In genomic region chr20:50845566-50846211, GRCh38 we compare ENCODE assay signal across 15 cellular contexts. TPM values are rescaled to one million over a fixed set of nuclear protein-coding genes. Genes with fewer than 3 reads are reported as not detected.
A peak's percentile ranks its signal among the peaks of the same experiment; 100 is the strongest.
DNase-seq lines count a peak whose midpoint lies in the region; FAIRE-seq and TF ChIP-seq lines count a peak whose summit lies in the region.
"Had no signal": no experiment of that assay in that cellular context is flagged by ENCODE, and none has a peak within 500 bp of the region (broad histone marks: within the 10 kb centered on the region; RNA-seq: fewer than 3 reads in every experiment).

No MANE protein-coding gene starts in this region.

- H3K79me2 ChIP-seq in mammary epithelial cell (ENCODE audit: insufficient read depth, low read length) = no peaks in the 10 kb centered on the region

- DNase-seq in HTR-8/SVneo (ENCODE audit: insufficient read length, low spot score) = no peak
- DNase-seq in NCI-H69 (lab: John Stamatoyannopoulos, UW) = peak; percentile 6
- DNase-seq in mammary epithelial cell = no peak
- no peak for DNase-seq in mesenchymal stem cell
- DNase-seq in head of caudate nucleus = no peak
- no peak for DNase-seq in DMS153 treated with DMSO at 0.1 percent for 48 hours (lab: John Stamatoyannopoulos, UW; ENCODE audit: unreplicated experiment)
- no peak for DNase-seq in H4 (ENCODE audit: low spot score)
- DNase-seq: CD8-positive, alpha-beta T cell; NCI-H1048; NCI-H1694; NCI-H345; NCI-H526 treated with DMSO at 0.1 percent for 48 hours; SHP77 treated with DMSO at 0.1 percent for 48 hours; SW 1271 had no signal

- no peaks in the 10 kb centered on the region for H4K20me1 ChIP-seq in mammary epithelial cell (ENCODE audit: insufficient read depth, low read length)

- H3K4me3 ChIP-seq in mammary epithelial cell (replicated peaks in 1 of 3; ENCODE audit: insufficient read depth in 1 of 3, low read depth in 2 of 3, low read length in 3 of 3) (no peak overlapping the region), mesenchymal stem cell (ENCODE audit: insufficient read depth in 1 of 2, low read depth in 1 of 2, low read length in 2 of 2) (no peak overlapping the region)
- H3K4me3 ChIP-seq: HAP-1 had no signal

- H3K9ac ChIP-seq in mammary epithelial cell (ENCODE audit: insufficient read depth, low read length) = no peak overlapping the region
- H3K9ac ChIP-seq in mesenchymal stem cell (ENCODE audit: low read length) = no peak overlapping the region

- in situ Hi-C loops in mammary epithelial cell (cut with MboI; ENCODE audit: low sequenced_read_pairs in 2 of 2) = no loop called here

- H2AK5ac ChIP-seq in mesenchymal stem cell (ENCODE audit: low read length, severe bottlenecking) = peak overlapping the region; percentile 61

- H3K27me3 ChIP-seq in mammary epithelial cell (ENCODE audit: insufficient read depth, low read length) (no peaks in the 10 kb centered on the region), mesenchymal stem cell (ENCODE audit: control insufficient read depth in 1 of 2, insufficient read depth in 1 of 2, low read length in 2 of 2) (peaks cover 0 to 3% of the 10 kb centered on the region in 2 experiments)

- peak overlapping the region in 1 of 2 experiments; percentile 29 for H3K14ac ChIP-seq in mesenchymal stem cell (ENCODE audit: low read length in 2 of 2)

- peak; percentile 13 for FAIRE-seq in HTR-8/SVneo (lab: Jason Lieb, UNC)

- H3K27ac ChIP-seq in mammary epithelial cell (ENCODE audit: insufficient read depth, low read depth, low read length) = peak overlapping the region; percentile 60
- H3K27ac ChIP-seq in mesenchymal stem cell (ENCODE audit: low read length, poor library complexity, severe bottlenecking) = no peak overlapping the region

- intact Hi-C loops in mammary epithelial cell (cut with micrococcal nuclease) = loop anchor here (2.0 kb wide), 2 partner anchors 27 to 83 kb away; no protein-coding TSS in a partner anchor
- intact Hi-C loops in head of caudate nucleus (cut with DNase I) = no loop called here

- no peaks in the 10 kb centered on the region for H3K9me3 ChIP-seq in mammary epithelial cell (replicated peaks; ENCODE audit: insufficient read depth, low read length)
- no peaks in the 10 kb centered on the region for H3K9me3 ChIP-seq in mesenchymal stem cell (ENCODE audit: control insufficient read depth, low read length)
- H3K9me3 ChIP-seq: HAP-1 had no signal

- H3K4me1 ChIP-seq in mammary epithelial cell (ENCODE audit: insufficient read depth, low read length) = peaks cover 51% of the 10 kb centered on the region
- peaks cover 30% of the 10 kb centered on the region for H3K4me1 ChIP-seq in mesenchymal stem cell (ENCODE audit: control insufficient read depth, insufficient read depth, low read depth, low read length)
- H3K4me1 ChIP-seq: HAP-1 had no signal

- dilution Hi-C loops in mammary epithelial cell (cut with HindIII; ENCODE audit: low sequenced_read_pairs) = loop anchor here (10.0 kb wide), 1 partner anchor 201 kb away; no protein-coding TSS in a partner anchor

- no peaks in the 10 kb centered on the region for H3K79me1 ChIP-seq in mesenchymal stem cell (replicated peaks; ENCODE audit: low read length, poor library complexity, severe bottlenecking)

- H2AFZ ChIP-seq in mammary epithelial cell (ENCODE audit: low read depth, low read length) = no peak overlapping the region
- H2AFZ ChIP-seq in mesenchymal stem cell (ENCODE audit: low read depth, low read length) = no peak overlapping the region

- H2BK5ac ChIP-seq in mesenchymal stem cell (ENCODE audit: low read depth, low read length, poor library complexity, severe bottlenecking) = no peak overlapping the region

- TF ChIP-seq CTCF in mammary epithelial cell (conservative IDR thresholded peaks at IDR 0.05 in 1 of 2, IDR thresholded peaks at IDR 0.05 in 1 of 2; ENCODE audit: extremely low read depth in 1 of 2, insufficient read depth in 1 of 2, low read depth in 1 of 2, low read length in 2 of 2) = no peak

- H4K91ac ChIP-seq in mesenchymal stem cell (ENCODE audit: low read length) = peak overlapping the region; percentile 44

- no peaks in the 10 kb centered on the region for H3K36me3 ChIP-seq in mammary epithelial cell (ENCODE audit: insufficient read depth, low read length)
- peaks cover 0 to 4% of the 10 kb centered on the region in 2 experiments for H3K36me3 ChIP-seq in mesenchymal stem cell (ENCODE audit: control insufficient read depth in 1 of 2, insufficient read depth in 2 of 2, low read depth in 1 of 2, low read length in 2 of 2)
- H3K36me3 ChIP-seq: HAP-1 had no signal

- no peak overlapping the region for H4K8ac ChIP-seq in mesenchymal stem cell (ENCODE audit: low read length)

- peak overlapping the region; percentile 88 for H2BK15ac ChIP-seq in mesenchymal stem cell (ENCODE audit: low read depth, poor library complexity, severe bottlenecking)

- no peak overlapping the region for H3K18ac ChIP-seq in mesenchymal stem cell (ENCODE audit: low read depth in 1 of 2, low read length in 2 of 2)

- CTCF ChIA-PET in mammary epithelial cell (lab: Charles Lee; ENCODE audit: low non-redundant PET) = no interaction called here

- no peak overlapping the region for H2BK12ac ChIP-seq in mesenchymal stem cell (ENCODE audit: low read length in 2 of 2)

- no peak overlapping the region for H3K23ac ChIP-seq in mesenchymal stem cell (ENCODE audit: low read length in 2 of 2)

- BruUV-seq in mammary epithelial cell (replicated peaks; lab: Mats Ljungman, UMichigan) = no TSS peak

- WGBS in mammary epithelial cell (ENCODE audit: low coverage, missing lambda C conversion rate) = 53% methylated on average over 10 of the region's 15 CpGs
- 87% methylated on average over 15 of the region's 15 CpGs for WGBS in mesenchymal stem cell

- H3K4ac ChIP-seq in mesenchymal stem cell (ENCODE audit: low read depth in 1 of 2, low read length in 2 of 2) = no peak overlapping the region

- no peak overlapping the region for H2BK120ac ChIP-seq in mesenchymal stem cell (ENCODE audit: low read depth, low read length)

- H3K4me2 ChIP-seq in mammary epithelial cell (ENCODE audit: insufficient read depth, low read depth, low read length) (no peak overlapping the region), mesenchymal stem cell (ENCODE audit: low read length, poor library complexity, severe bottlenecking) (no peak overlapping the region)

RNA-seq across cellular contexts. Expression of gene BCAS4, which starts 50.8 kb away (rescaled TPM):
- 10 to 100 TPM; 15.0 to 16.4 TPM for total RNA-seq in mammary epithelial cell
- polyA plus RNA-seq in mammary epithelial cell = 21.4 TPM
- polyA minus RNA-seq in mammary epithelial cell = 2.7 TPM
- polyA plus RNA-seq in mesenchymal stem cell (2013, experiment 1 of 2) = 6.6 TPM
- polyA plus RNA-seq in mesenchymal stem cell (2013, experiment 2 of 2) = 7.8 TPM
- total RNA-seq in H4 (2014; rRNA removed; shearing (Covaris generic)) = 7.5 and 11.1 TPM in 2 replicates
